ENCODE assay signal across 12 cellular contexts in the genomic region with DNA sequence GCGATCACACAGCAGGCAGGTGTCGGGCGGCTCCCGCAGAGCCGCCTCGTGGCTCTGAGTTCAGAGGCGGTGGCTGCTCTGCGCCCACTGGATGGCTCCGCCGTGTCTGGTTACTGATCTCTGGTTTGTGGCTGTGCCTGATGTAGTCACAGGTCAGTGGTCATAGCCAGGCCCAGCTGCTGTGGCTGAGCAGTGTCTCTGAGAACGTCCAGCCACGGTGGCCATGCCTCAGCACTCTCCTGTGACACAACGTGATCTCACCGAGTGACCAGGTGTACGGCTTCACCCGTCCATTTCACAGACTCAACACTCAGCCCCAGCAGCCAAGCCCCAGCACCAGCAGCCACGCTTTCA.
A peak's percentile ranks its signal among the peaks of the same experiment; 100 is the strongest.
DNase-seq lines count a peak whose midpoint lies in the region; ATAC-seq and TF ChIP-seq lines count a peak whose summit lies in the region.
"Had no signal": no experiment of that assay in that cellular context is flagged by ENCODE, and none has a peak within 500 bp of the region (broad histone marks: within the 10 kb centered on the region; RNA-seq: fewer than 3 reads in every experiment).

No MANE protein-coding gene starts in this region.

- no peak overlapping the region for H3K9ac ChIP-seq in H9 (ENCODE audit: extremely low read depth, insufficient read length, low read length)
- no peak overlapping the region for H3K9ac ChIP-seq in neuronal stem cell (ENCODE audit: low read depth, low read length, poor library complexity)
- no peak overlapping the region for H3K9ac ChIP-seq in SK-N-SH

- H3K4ac ChIP-seq in H9 (ENCODE audit: low read depth, low read length) = no peak overlapping the region
- H3K4ac ChIP-seq in neuronal stem cell (ENCODE audit: low read length) = no peak overlapping the region

- no peak overlapping the region for H4K8ac ChIP-seq in H9 (replicated peaks; ENCODE audit: insufficient read length, low read depth, low read length)
- H4K8ac ChIP-seq in neuronal stem cell (ENCODE audit: low read depth, low read length) = no peak overlapping the region

- POLR2A ChIA-PET in SK-N-SH (lab: Yijun Ruan, JAX) = no interaction called here
- POLR2A ChIA-PET in HEK293T (lab: Yijun Ruan, JAX) = no interaction called here

- H2BK15ac ChIP-seq in H9 (ENCODE audit: low read depth, low read length) = no peak overlapping the region
- no peak overlapping the region for H2BK15ac ChIP-seq in neuronal stem cell (ENCODE audit: low read length)

- no peak overlapping the region for H3K27ac ChIP-seq in H9 (ENCODE audit: insufficient read length, low read depth, low read length)
- H3K27ac ChIP-seq in neuronal stem cell (replicated peaks; ENCODE audit: low read length) = no peak overlapping the region
- no peak overlapping the region for H3K27ac ChIP-seq in SK-N-SH (ENCODE audit: low read depth in 2 of 2, low read length in 1 of 2)
- peak overlapping the region in 1 of 2 donors; percentile 16 for H3K27ac ChIP-seq in coronary artery
- H3K27ac ChIP-seq: PC-9 had no signal

- H3K4me1 ChIP-seq in H9 (ENCODE audit: insufficient read depth, low read length) (no peaks in the 10 kb centered on the region), neuronal stem cell (ENCODE audit: control insufficient read depth in 2 of 2, insufficient read depth in 1 of 2, low read depth in 1 of 2, low read length in 2 of 2) (peaks cover 21 to 28% of the 10 kb centered on the region in 2 donors), SK-N-SH (ENCODE audit: control insufficient read depth in 1 of 2, insufficient read depth in 2 of 2, low read depth in 1 of 2, low read length in 1 of 2) (peaks cover 0 to 47% of the 10 kb centered on the region in 2 experiments; a peak in 2 of 4 replicates)

- H3K27me3 ChIP-seq in H9 (ENCODE audit: insufficient read depth, low read length) (no peaks in the 10 kb centered on the region), neuronal stem cell (ENCODE audit: control insufficient read depth in 3 of 3, insufficient read depth in 3 of 3, low read depth in 1 of 3, low read length in 3 of 3) (no peaks in the 10 kb centered on the region), SK-N-SH (ENCODE audit: insufficient read depth) (peaks cover 33% of the 10 kb centered on the region)

- no peak overlapping the region for H2BK20ac ChIP-seq in H9 (ENCODE audit: low read depth, low read length, poor library complexity, severe bottlenecking)

- H4K91ac ChIP-seq in H9 (ENCODE audit: insufficient read length, low read depth, low read length) (no peak overlapping the region), neuronal stem cell (ENCODE audit: low read depth, low read length, poor library complexity) (no peak overlapping the region)

- CTCF ChIA-PET in SK-N-SH (lab: Yijun Ruan, JAX) (interaction anchor here (0.9 to 3.1 kb wide), 6 partner anchors 11 to 70 kb away, joined by 3 to 17 read pairs (median 4); no protein-coding TSS in a partner anchor), HEK293T (lab: Yijun Ruan, JAX) (interaction anchor here (0.8 kb wide), 1 partner anchor 10 kb away, joined by 3 read pairs; no protein-coding TSS in a partner anchor)

- no peak overlapping the region for H3T11ph ChIP-seq in H9 (ENCODE audit: low read length)

- H3K27me3 Mint-ChIP-seq in H9 (ENCODE audit: low read depth) = peaks cover 4% of the 10 kb centered on the region; the same call in 1 of the 2 replicates

- no peak overlapping the region for H3K27ac Mint-ChIP-seq in H9
- H3K27ac Mint-ChIP-seq: activated T-cell treated with anti-CD3 and anti-CD28 coated beads, Interleukin-2, amount 50 U/mL, for 24 hours had no signal

- no peak overlapping the region for H3K18ac ChIP-seq in H9 (ENCODE audit: insufficient read length, low read depth, low read length)
- peak overlapping the region; percentile 32 for H3K18ac ChIP-seq in neuronal stem cell (ENCODE audit: low read length)

- no CpG with 5 or more reads among the region's 17 CpGs for WGBS in H9 (ENCODE audit: extremely low coverage, insufficient read length, low lambda C conversion rate)
- no CpG with 5 or more reads among the region's 17 CpGs for WGBS in neuronal stem cell (ENCODE audit: extremely low coverage in 2 of 2, insufficient read length in 2 of 2, insufficient replicate concordance in 1 of 2), 2 donors
- WGBS in SK-N-SH (ENCODE audit: low lambda C conversion rate) = 81% methylated on average over 12 of the region's 17 CpGs

- H3K9me3 Mint-ChIP-seq in H9 = no peaks in the 10 kb centered on the region
- H3K9me3 Mint-ChIP-seq: activated T-cell treated with anti-CD3 and anti-CD28 coated beads, Interleukin-2, amount 50 U/mL, for 24 hours had no signal

- TF ChIP-seq EP300 in SK-N-SH (IDR thresholded peaks at IDR 0.05; ENCODE audit: borderline replicate concordance in 1 of 2, low read depth in 1 of 2, low read length in 1 of 2) = no peak

- no peak overlapping the region for H3K4me2 ChIP-seq in H9 (ENCODE audit: insufficient read depth, insufficient read length, low read length)
- no peak overlapping the region for H3K4me2 ChIP-seq in neuronal stem cell (ENCODE audit: insufficient read depth, low read length, poor library complexity, severe bottlenecking)
- no peak overlapping the region for H3K4me2 ChIP-seq in SK-N-SH
- H3K4me2 ChIP-seq: PC-9 had no signal

- no peaks in the 10 kb centered on the region for H3K79me1 ChIP-seq in H9 (ENCODE audit: insufficient read depth, low read depth, low read length, poor library complexity, severe bottlenecking)
- H3K79me1 ChIP-seq in neuronal stem cell (ENCODE audit: low read depth, low read length) = no peaks in the 10 kb centered on the region

- TF ChIP-seq RAD21 in SK-N-SH (IDR thresholded peaks at IDR 0.05; ENCODE audit: low read length) = no peak

- no peaks in the 10 kb centered on the region for H3F3A ChIP-seq in SK-N-SH (replicated peaks; ENCODE audit: insufficient read depth)

- H2BK5ac ChIP-seq in H9 (ENCODE audit: insufficient read length, low read length) = no peak overlapping the region
- H2BK5ac ChIP-seq in neuronal stem cell (ENCODE audit: low read length) = no peak overlapping the region

- no peak overlapping the region for H2AFZ ChIP-seq in H9 (ENCODE audit: low read length)
- no peak overlapping the region for H2AFZ ChIP-seq in neuronal stem cell (ENCODE audit: low read length)
- no peak overlapping the region for H2AFZ ChIP-seq in SK-N-SH (ENCODE audit: low read depth)
- H2AFZ ChIP-seq: PC-9 had no signal

- no peaks in the 10 kb centered on the region for H3K9me2 ChIP-seq in SK-N-SH

- H4K20me1 ChIP-seq in H9 (ENCODE audit: control insufficient read depth, insufficient read depth, insufficient read length) (no peaks in the 10 kb centered on the region), SK-N-SH (ENCODE audit: insufficient read depth) (no peaks in the 10 kb centered on the region)

- H3K4me3 ChIP-seq in neuronal stem cell (ENCODE audit: low read length in 2 of 2) (no peak overlapping the region), SK-N-SH (ENCODE audit: low read depth in 2 of 2, low read length in 1 of 2) (no peak overlapping the region), coronary artery (no peak overlapping the region)
- H3K4me3 ChIP-seq: esophagus muscularis mucosa, PC-9 had no signal

- H3K14ac ChIP-seq in H9 (ENCODE audit: insufficient read depth, low read length) = peak overlapping the region; percentile 24; the same call in 1 of the 2 replicates
- no peak overlapping the region for H3K14ac ChIP-seq in neuronal stem cell (ENCODE audit: low read length)

- H3K79me2 ChIP-seq in H9 (ENCODE audit: insufficient read depth, low read length) = no peaks in the 10 kb centered on the region
- no peaks in the 10 kb centered on the region for H3K79me2 ChIP-seq in SK-N-SH (ENCODE audit: insufficient read depth)

- H3K9me3 ChIP-seq in H9 (ENCODE audit: control insufficient read depth, low read depth, low read length) = no peaks in the 10 kb centered on the region
- H3K9me3 ChIP-seq in neuronal stem cell (replicated peaks in 1 of 2; ENCODE audit: control insufficient read depth in 2 of 2, insufficient read depth in 1 of 2, low read depth in 1 of 2, low read length in 2 of 2) = peaks cover 0 to 3% of the 10 kb centered on the region in 2 donors
- no peaks in the 10 kb centered on the region for H3K9me3 ChIP-seq in SK-N-SH
- H3K9me3 ChIP-seq: esophagus muscularis mucosa had no signal

- H2BK120ac ChIP-seq in H9 (ENCODE audit: low read depth, low read length, poor library complexity, severe bottlenecking) = no peak overlapping the region
- no peak overlapping the region for H2BK120ac ChIP-seq in neuronal stem cell (ENCODE audit: low read depth, low read length)

- peaks cover 29 to 44% of the 10 kb centered on the region in 2 experiments for H3K4me1 Mint-ChIP-seq in H9

- H4K5ac ChIP-seq in H9 (ENCODE audit: insufficient read length, low read depth, low read length) = no peak overlapping the region

- peak; percentile 49 for ATAC-seq in GM18498 (IDR thresholded peaks at IDR 0.05; ENCODE audit: unreplicated experiment)

- H2AK5ac ChIP-seq in H9 (ENCODE audit: insufficient read length, low read length) (no peak overlapping the region), neuronal stem cell (ENCODE audit: low read depth, low read length) (no peak overlapping the region)

- H3K36me3 Mint-ChIP-seq in H9 (ENCODE audit: insufficient read depth in 1 of 3, low read depth in 3 of 3) = no peaks in the 10 kb centered on the region; a peak in 1 of 7 replicates

- H3K23ac ChIP-seq in H9 (ENCODE audit: insufficient read length, low read depth, low read length) = no peak overlapping the region
- H3K23ac ChIP-seq in neuronal stem cell (ENCODE audit: low read depth, low read length, poor library complexity) = peak overlapping the region; percentile 12

- DNase-seq in H9 = no peak
- DNase-seq in SW480 (ENCODE audit: low spot score) = peak; percentile 65
- DNase-seq in neuronal stem cell (ENCODE audit: low spot score) = no peak
- no peak for DNase-seq in SK-N-SH
- DNase-seq in coronary artery (ENCODE audit: low spot score) = no peak
- DNase-seq in HEK293T (ENCODE audit: extremely low spot score) = no peak
- DNase-seq in cerebellum (ENCODE audit: low spot score) = no peak
- DNase-seq: activated T-cell treated with anti-CD3 and anti-CD28 coated beads, Interleukin-2, amount 50 U/mL, for 24 hours; MV-4-11; PC-9 had no signal

- no peak overlapping the region for H3K4me3 Mint-ChIP-seq in H9
- H3K4me3 Mint-ChIP-seq: activated T-cell treated with anti-CD3 and anti-CD28 coated beads, Interleukin-2, amount 50 U/mL, for 24 hours had no signal

- no peaks in the 10 kb centered on the region for H3K23me2 ChIP-seq in H9 (ENCODE audit: insufficient read length, low read depth, low read length, poor library complexity, severe bottlenecking)

- H3K36me3 ChIP-seq in neuronal stem cell (replicated peaks in 1 of 2; ENCODE audit: control insufficient read depth in 2 of 2, insufficient read depth in 2 of 2, low read length in 2 of 2) (no peaks in the 10 kb centered on the region), SK-N-SH (replicated peaks in 1 of 2; ENCODE audit: control insufficient read depth in 1 of 2, insufficient read depth in 2 of 2, low read length in 1 of 2) (no peaks in the 10 kb centered on the region)
- H3K36me3 ChIP-seq: esophagus muscularis mucosa had no signal

- TF ChIP-seq CTCF in H9 (conservative IDR thresholded peaks at IDR 0.05) (no peak), SK-N-SH (IDR thresholded peaks at IDR 0.05) (no peak), coronary artery (IDR thresholded peaks at IDR 0.05) (no peak)

- H2BK12ac ChIP-seq in H9 (ENCODE audit: insufficient read length, low read depth, low read length) = no peak overlapping the region
- no peak overlapping the region for H2BK12ac ChIP-seq in neuronal stem cell (ENCODE audit: low read length)

- H3K56ac ChIP-seq in H9 (ENCODE audit: insufficient read length, low read depth, low read length) = no peak overlapping the region
